35 cellular contexts compared by ENCODE assay signal in genomic region chr1:166305371-166305770, GRCh38.
"Had no signal": no experiment of that assay in that cellular context is flagged by ENCODE, and none has a peak within 500 bp of the region (broad histone marks: within the 10 kb centered on the region; RNA-seq: fewer than 3 reads in every experiment).

No MANE protein-coding gene starts in this region.

- H3K9me3 ChIP-seq: MG63 had no signal

- H3K27ac ChIP-seq: KMS-11 had no signal

- H3K27me3 ChIP-seq: MG63 had no signal

- H3K36me3 ChIP-seq: MG63 had no signal

- H3K4me3 ChIP-seq: MG63 had no signal

- DNase-seq: Karpas-422, Kasumi-1, KBM-7, KG1, MG63, MM.1S, MV-4-11, NCI-H1048, NCI-H1092, NCI-H1092 treated with DMSO at 0.1 percent for 48 hours, NCI-H1105, NCI-H1105 treated with DMSO at 0.1 percent for 48 hours, NCI-H1417, NCI-H1417 treated with DMSO at 0.1 percent for 48 hours, NCI-H1436, NCI-H1436 treated with DMSO at 0.1 percent for 48 hours, NCI-H146, NCI-H1694, NCI-H1694 treated with DMSO at 0.1 percent for 48 hours, NCI-H187, NCI-H187 treated with DMSO at 0.1 percent for 48 hours, NCI-H1930, NCI-H2029, NCI-H2029 treated with DMSO at 0.1 percent for 48 hours, NCI-H2081, NCI-H2081 treated with DMSO at 0.1 percent for 48 hours, NCI-H2107, NCI-H2171, NCI-H2171 treated with DMSO at 0.1 percent for 48 hours, NCI-H2227 treated with DMSO at 0.1 percent for 48 hours, NCI-H226, NCI-H345, NCI-H446, NCI-H446 treated with DMSO at 0.1 percent for 48 hours had no signal
